In genomic region chr10:109887272-109887671, GRCh38 we compare ENCODE assay signal across 1 cellular context.
TF ChIP-seq lines count a peak whose summit lies in the region.

No MANE protein-coding gene starts in this region.

TF ChIP-seq in HepG2, 621 proteins besides CTCF, POLR2A, EP300 and RAD21:
- TF ChIP-seq CERS6 (CRISPR knock-in tag; IDR thresholded peaks at IDR 0.05): no peak
